Comparison of ENCODE assay signal across 9 cellular contexts in the genomic region with DNA sequence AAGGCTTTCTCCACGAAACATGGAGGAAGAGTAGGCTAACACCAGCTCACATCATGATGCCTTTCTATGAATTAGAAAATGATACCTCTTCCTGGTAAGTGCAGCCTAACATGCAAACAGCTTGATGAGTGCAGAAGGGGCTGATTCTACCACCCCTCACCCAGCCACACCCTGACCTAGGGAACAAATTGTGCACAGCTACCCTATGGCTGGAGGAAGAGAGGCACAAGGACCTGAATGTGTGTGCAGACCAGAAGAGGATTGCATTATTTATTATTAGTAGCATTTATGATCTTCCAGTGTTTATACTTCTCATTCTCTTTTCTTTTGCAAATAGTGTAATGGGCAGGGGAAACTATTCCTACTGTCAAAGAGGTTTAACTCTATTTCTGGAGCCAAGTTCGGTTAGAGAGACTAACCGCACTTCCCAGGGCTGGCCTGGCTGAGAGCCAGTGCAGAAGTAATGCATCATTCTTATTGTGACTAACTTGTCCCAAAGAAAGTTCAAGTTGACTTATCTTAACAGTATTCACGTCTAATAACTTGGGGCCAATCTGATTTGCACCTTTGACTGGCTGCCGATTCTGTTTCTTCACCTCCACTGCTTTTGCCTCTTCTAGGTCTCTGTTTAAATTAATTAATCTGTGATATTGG.
DNase-seq lines count a peak whose midpoint lies in the region; ATAC-seq and TF ChIP-seq lines count a peak whose summit lies in the region.
"Had no signal": no experiment of that assay in that cellular context is flagged by ENCODE, and none has a peak within 500 bp of the region (broad histone marks: within the 10 kb centered on the region; RNA-seq: fewer than 3 reads in every experiment).

No MANE protein-coding gene starts in this region.

- peak overlapping the region; percentile 3 for H3K4me2 ChIP-seq in mammary epithelial cell (ENCODE audit: insufficient read depth, low read depth, low read length)
- H3K4me2 ChIP-seq in H9 (ENCODE audit: insufficient read depth, insufficient read length, low read length), result no peak overlapping the region
- H3K4me2 ChIP-seq: PC-9 had no signal

- peaks cover 20% of the 10 kb centered on the region for H3K4me1 ChIP-seq in mammary epithelial cell (ENCODE audit: insufficient read depth, low read length)
- peaks cover 0 to 12% (median 10%) of the 10 kb centered on the region in 4 donors for H3K4me1 ChIP-seq in sigmoid colon
- H3K4me1 ChIP-seq in H9 (ENCODE audit: insufficient read depth, low read length), result peaks cover 6% of the 10 kb centered on the region; the same call in 1 of the 2 replicates

- no peak overlapping the region for H2BK20ac ChIP-seq in H9 (ENCODE audit: low read depth, low read length, poor library complexity, severe bottlenecking)

- H4K91ac ChIP-seq in H9 (ENCODE audit: insufficient read length, low read depth, low read length), result no peak overlapping the region

- H3K4ac ChIP-seq in H9 (ENCODE audit: low read depth, low read length), result no peak overlapping the region

- H4K8ac ChIP-seq in H9 (replicated peaks; ENCODE audit: insufficient read length, low read depth, low read length), result no peak overlapping the region

- TF ChIP-seq POLR2A in NB4 (IDR thresholded peaks at IDR 0.05; ENCODE audit: extremely low read depth, insufficient read length), result no peak
- TF ChIP-seq POLR2A in sigmoid colon (IDR thresholded peaks at IDR 0.05), result no peak

- no peak overlapping the region for H4K5ac ChIP-seq in H9 (ENCODE audit: insufficient read length, low read depth, low read length)

- H3K36me3 ChIP-seq in mammary epithelial cell (ENCODE audit: insufficient read depth, low read length) (no peaks in the 10 kb centered on the region), sigmoid colon (no peaks in the 10 kb centered on the region)

- TF ChIP-seq EP300 in sigmoid colon (IDR thresholded peaks at IDR 0.05), result peak in 1 of 4 donors; percentile 8

- H3K27ac Mint-ChIP-seq in H9, result no peak overlapping the region

- no TSS peak for BruUV-seq in mammary epithelial cell (replicated peaks; lab: Mats Ljungman, UMichigan)

- H3K36me3 Mint-ChIP-seq in H9 (ENCODE audit: insufficient read depth in 1 of 3, low read depth in 3 of 3), result peaks cover 0 to 9% (median 5%) of the 10 kb centered on the region in 3 experiments

- no peak overlapping the region for H2BK12ac ChIP-seq in H9 (ENCODE audit: insufficient read length, low read depth, low read length)

- H3K9me3 Mint-ChIP-seq in H9, result peaks cover 0 to 9% of the 10 kb centered on the region in 2 experiments; a peak in 3 of 5 replicates

- H2BK120ac ChIP-seq in H9 (ENCODE audit: low read depth, low read length, poor library complexity, severe bottlenecking), result no peak overlapping the region

- 27% methylated on average over 5 of the region's 5 CpGs for WGBS in mammary epithelial cell (ENCODE audit: low coverage, missing lambda C conversion rate)
- WGBS in sigmoid colon, 2 donors, result 46 to 78% methylated on average over 5 of the region's 5 CpGs
- WGBS in H9 (ENCODE audit: extremely low coverage, insufficient read length, low lambda C conversion rate), result no CpG with 5 or more reads among the region's 5 CpGs

- ATAC-seq in GM18907 (IDR thresholded peaks at IDR 0.05; ENCODE audit: unreplicated experiment) (no peak), GM18858 (IDR thresholded peaks at IDR 0.05; ENCODE audit: unreplicated experiment) (no peak)

- in situ Hi-C loops in mammary epithelial cell (cut with MboI; ENCODE audit: low sequenced_read_pairs in 2 of 2), result no loop called here

- H3K23me2 ChIP-seq in H9 (ENCODE audit: insufficient read length, low read depth, low read length, poor library complexity, severe bottlenecking), result no peaks in the 10 kb centered on the region

- H2BK15ac ChIP-seq in H9 (ENCODE audit: low read depth, low read length), result no peak overlapping the region

- no peak overlapping the region for H3K18ac ChIP-seq in H9 (ENCODE audit: insufficient read length, low read depth, low read length)

- peak; percentile 23 for DNase-seq in Ammon's horn (ENCODE audit: low spot score)
- DNase-seq in NB4 (ENCODE audit: low read depth), result peak; percentile 13
- peak; percentile 80 for DNase-seq in mammary epithelial cell
- DNase-seq in sigmoid colon, result peak; percentile 80
- no peak for DNase-seq in ecto neural progenitor cell (ENCODE audit: low spot score)
- DNase-seq in H9, result no peak

- H3T11ph ChIP-seq in H9 (ENCODE audit: low read length), result no peak overlapping the region

- H3K23ac ChIP-seq in H9 (ENCODE audit: insufficient read length, low read depth, low read length), result no peak overlapping the region

- TF ChIP-seq CTCF in NB4 (IDR thresholded peaks at IDR 0.05; ENCODE audit: low read depth, low read length), result no peak
- TF ChIP-seq CTCF in mammary epithelial cell (conservative IDR thresholded peaks at IDR 0.05 in 1 of 2, IDR thresholded peaks at IDR 0.05 in 1 of 2; ENCODE audit: extremely low read depth in 1 of 2, insufficient read depth in 1 of 2, low read depth in 1 of 2, low read length in 2 of 2), result no peak
- TF ChIP-seq CTCF in sigmoid colon (IDR thresholded peaks at IDR 0.05), result no peak
- TF ChIP-seq CTCF in H9 (conservative IDR thresholded peaks at IDR 0.05), result no peak

- H3K79me1 ChIP-seq in H9 (ENCODE audit: insufficient read depth, low read depth, low read length, poor library complexity, severe bottlenecking), result no peaks in the 10 kb centered on the region

- H3K79me2 ChIP-seq in mammary epithelial cell (ENCODE audit: insufficient read depth, low read length), result no peaks in the 10 kb centered on the region
- no peaks in the 10 kb centered on the region for H3K79me2 ChIP-seq in H9 (ENCODE audit: insufficient read depth, low read length)

- CTCF ChIA-PET in mammary epithelial cell (lab: Charles Lee; ENCODE audit: low non-redundant PET), result no interaction called here

- H3K4me3 ChIP-seq in NB4 (ENCODE audit: low read depth, low read length) (no peak overlapping the region), mammary epithelial cell (replicated peaks in 1 of 3; ENCODE audit: insufficient read depth in 1 of 3, low read depth in 2 of 3, low read length in 3 of 3) (no peak overlapping the region), sigmoid colon (no peak overlapping the region)
- H3K4me3 ChIP-seq: PC-9 had no signal

- no peak overlapping the region for H3K14ac ChIP-seq in H9 (ENCODE audit: insufficient read depth, low read length)

- intact Hi-C loops in mammary epithelial cell (cut with micrococcal nuclease), result loop anchor here (10.0 kb wide), 1 partner anchor 890 kb away; a partner anchor contains a TSS
- intact Hi-C loops in sigmoid colon (cut with DNase I), result no loop called here

- H3K9ac ChIP-seq in mammary epithelial cell (ENCODE audit: insufficient read depth, low read length) (no peak overlapping the region), H9 (ENCODE audit: extremely low read depth, insufficient read length, low read length) (no peak overlapping the region)

- peaks cover 5% of the 10 kb centered on the region for H3K27me3 ChIP-seq in mammary epithelial cell (ENCODE audit: insufficient read depth, low read length)
- no peaks in the 10 kb centered on the region for H3K27me3 ChIP-seq in sigmoid colon
- H3K27me3 ChIP-seq in H9 (ENCODE audit: insufficient read depth, low read length), result no peaks in the 10 kb centered on the region

- H3K4me3 Mint-ChIP-seq in H9, result no peak overlapping the region

- dilution Hi-C loops in mammary epithelial cell (cut with HindIII; ENCODE audit: low sequenced_read_pairs), result no loop called here

- no peaks in the 10 kb centered on the region; the same call in none of the 2 replicates for H3K27me3 Mint-ChIP-seq in H9 (ENCODE audit: low read depth)

- H3K9me3 ChIP-seq in mammary epithelial cell (replicated peaks; ENCODE audit: insufficient read depth, low read length), result no peaks in the 10 kb centered on the region
- no peaks in the 10 kb centered on the region for H3K9me3 ChIP-seq in sigmoid colon
- peaks cover 5% of the 10 kb centered on the region for H3K9me3 ChIP-seq in H9 (ENCODE audit: control insufficient read depth, low read depth, low read length)

- H4K20me1 ChIP-seq in mammary epithelial cell (ENCODE audit: insufficient read depth, low read length) (no peaks in the 10 kb centered on the region), H9 (ENCODE audit: control insufficient read depth, insufficient read depth, insufficient read length) (no peaks in the 10 kb centered on the region)

- H2AFZ ChIP-seq in mammary epithelial cell (ENCODE audit: low read depth, low read length) (no peak overlapping the region), H9 (ENCODE audit: low read length) (no peak overlapping the region)
- H2AFZ ChIP-seq: PC-9 had no signal

- no peak overlapping the region for H3K27ac ChIP-seq in mammary epithelial cell (ENCODE audit: insufficient read depth, low read depth, low read length)
- H3K27ac ChIP-seq in sigmoid colon, result no peak overlapping the region
- H3K27ac ChIP-seq in H9 (ENCODE audit: insufficient read length, low read depth, low read length), result no peak overlapping the region
- H3K27ac ChIP-seq: PC-9 had no signal

- peaks cover 29 to 39% of the 10 kb centered on the region in 2 experiments for H3K4me1 Mint-ChIP-seq in H9

- no peak overlapping the region for H3K56ac ChIP-seq in H9 (ENCODE audit: insufficient read length, low read depth, low read length)

- H2AK5ac ChIP-seq in H9 (ENCODE audit: insufficient read length, low read length), result no peak overlapping the region

- no peak overlapping the region for H2BK5ac ChIP-seq in H9 (ENCODE audit: insufficient read length, low read length)

Comparison
In these comparisons a context has a peak if more than half of its experiments do, and no peak if none do; other contexts are left out.
1. DNase-seq: peak in Ammon's horn (single experiment), NB4 (single experiment), mammary epithelial cell (single experiment) and sigmoid colon (single experiment); none in ecto neural progenitor cell (single experiment) and H9 (single experiment).